In the genomic region with DNA sequence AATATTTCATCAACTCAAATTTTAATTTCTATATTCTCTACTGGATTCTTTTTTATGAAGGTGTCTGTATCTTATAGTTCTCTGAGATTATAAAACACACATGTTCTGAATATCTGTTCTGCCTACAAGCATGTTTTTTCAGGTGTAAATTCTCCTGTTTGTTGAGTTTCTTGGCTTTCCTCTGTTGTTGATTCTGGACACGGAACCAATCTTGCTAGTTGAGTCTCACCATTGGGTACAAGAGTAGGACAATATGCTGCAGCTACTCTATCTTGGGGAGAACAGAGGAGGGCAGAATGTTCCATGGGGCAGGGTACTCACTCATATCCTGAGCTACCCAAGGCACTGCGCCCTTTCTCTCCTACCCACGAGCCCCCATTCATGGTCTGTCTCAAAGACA, we compare ENCODE assay signal across 26 cellular contexts.
"Had no signal": no experiment of that assay in that cellular context is flagged by ENCODE, and none has a peak within 500 bp of the region (broad histone marks: within the 10 kb centered on the region; RNA-seq: fewer than 3 reads in every experiment).

No MANE protein-coding gene starts in this region.

- H3K9me3 ChIP-seq: left lung, lower lobe of right lung, pancreas, prostate gland, suprapubic skin, thoracic aorta, tibial artery, uterus had no signal

- H3K27me3 ChIP-seq: pancreas, suprapubic skin, tibial artery, uterus had no signal

- H3K36me3 ChIP-seq: lower lobe of right lung, pancreas, prostate gland, suprapubic skin, thoracic aorta, tibial artery, uterus had no signal

- H3K4me1 ChIP-seq: left lung, lower lobe of right lung, prostate gland, tibial artery, uterus had no signal

- ATAC-seq: left colon; left lung; lower lobe of right lung; naive thymus-derived CD4-positive, alpha-beta T cell; natural killer cell treated with Interleukin-12 subunit alpha and Interleukin-12 subunit beta and Interleukin-15 and Interleukin-18, amount 100 ng/mL, for 72 hours; right cardiac atrium; sciatic nerve; stimulated activated naive B cell treated with anti-CD40 and anti-IgM and Interleukin-4, amounts not matched to agents 10 μg/mL and 1 μg/mL and 100 μg/mL, for 72 hours had no signal

- H3K4me3 ChIP-seq: left lung, lower lobe of right lung, pancreas, prostate gland, skin epidermis, suprapubic skin, thoracic aorta, tibial artery, uterus had no signal

- H3K27ac ChIP-seq: left lung, lower lobe of right lung, pancreas, skin epidermis, suprapubic skin, thoracic aorta, tibial artery, uterus had no signal

- DNase-seq: hypothalamus; immature natural killer cell; kidney; left colon; left lung; lower lobe of right lung; mammary epithelial cell; mesendoderm; naive thymus-derived CD4-positive, alpha-beta T cell; pancreas; posterior cingulate gyrus; retina; right cardiac atrium; stimulated activated CD4-positive, alpha-beta T cell treated with anti-CD3 and anti-CD28 coated beads, Interleukin-12 subunit alpha, Interleukin-12 subunit beta, amount 100 ng/mL, for 4 hours; stimulated activated CD4-positive, alpha-beta T cell treated with anti-CD3 and anti-CD28 coated beads, Interleukin-15, amount 100 ng/mL, for 24 hours; stimulated activated CD4-positive, alpha-beta T cell treated with anti-CD3 and anti-CD28 coated beads, Interleukin-2, amount 100 ng/mL, for 24 hours; stimulated activated CD4-positive, alpha-beta T cell treated with anti-CD3 and anti-CD28 coated beads, Interleukin-4, amount 100 ng/mL, for 1 hour; stimulated activated naive B cell treated with anti-CD40 and anti-IgM and Interleukin-4, amounts not matched to agents 10 μg/mL and 1 μg/mL and 100 μg/mL, for 72 hours; tibial artery; uterus had no signal
